Comparison of ENCODE assay signal across 1 cellular context in the genomic region with DNA sequence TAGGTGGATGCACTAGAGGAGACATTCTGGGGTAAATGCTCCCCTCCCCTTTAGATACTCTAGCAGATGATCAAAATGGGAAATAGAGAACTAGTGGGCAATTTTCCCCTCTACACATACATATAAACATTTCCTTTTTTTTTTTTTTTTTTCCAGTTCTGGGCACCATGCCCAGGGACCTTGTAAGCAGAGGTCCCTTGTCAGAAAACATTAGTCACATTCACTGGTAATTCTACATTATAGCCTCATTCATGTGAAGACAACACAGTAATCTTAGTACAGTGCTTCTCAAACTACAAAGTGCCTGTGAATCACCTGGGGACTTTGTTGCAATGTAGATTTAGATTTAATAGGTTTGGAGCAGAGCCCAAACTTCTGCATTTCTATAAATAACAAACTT.
TF ChIP-seq lines count a peak whose summit lies in the region.

No MANE protein-coding gene starts in this region.

TF ChIP-seq in WTC11, 78 proteins besides CTCF, POLR2A, EP300 and RAD21 (continued from another document):
- TF ChIP-seq, protein P1, sequence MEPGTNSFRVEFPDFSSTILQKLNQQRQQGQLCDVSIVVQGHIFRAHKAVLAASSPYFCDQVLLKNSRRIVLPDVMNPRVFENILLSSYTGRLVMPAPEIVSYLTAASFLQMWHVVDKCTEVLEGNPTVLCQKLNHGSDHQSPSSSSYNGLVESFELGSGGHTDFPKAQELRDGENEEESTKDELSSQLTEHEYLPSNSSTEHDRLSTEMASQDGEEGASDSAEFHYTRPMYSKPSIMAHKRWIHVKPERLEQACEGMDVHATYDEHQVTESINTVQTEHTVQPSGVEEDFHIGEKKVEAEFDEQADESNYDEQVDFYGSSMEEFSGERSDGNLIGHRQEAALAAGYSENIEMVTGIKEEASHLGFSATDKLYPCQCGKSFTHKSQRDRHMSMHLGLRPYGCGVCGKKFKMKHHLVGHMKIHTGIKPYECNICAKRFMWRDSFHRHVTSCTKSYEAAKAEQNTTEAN (CRISPR knock-in tag; IDR thresholded peaks at IDR 0.05), result no peak
- TF ChIP-seq, protein P2, sequence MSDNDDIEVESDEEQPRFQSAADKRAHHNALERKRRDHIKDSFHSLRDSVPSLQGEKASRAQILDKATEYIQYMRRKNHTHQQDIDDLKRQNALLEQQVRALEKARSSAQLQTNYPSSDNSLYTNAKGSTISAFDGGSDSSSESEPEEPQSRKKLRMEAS (CRISPR knock-in tag; IDR thresholded peaks at IDR 0.05), result no peak
- TF ChIP-seq, protein P3, sequence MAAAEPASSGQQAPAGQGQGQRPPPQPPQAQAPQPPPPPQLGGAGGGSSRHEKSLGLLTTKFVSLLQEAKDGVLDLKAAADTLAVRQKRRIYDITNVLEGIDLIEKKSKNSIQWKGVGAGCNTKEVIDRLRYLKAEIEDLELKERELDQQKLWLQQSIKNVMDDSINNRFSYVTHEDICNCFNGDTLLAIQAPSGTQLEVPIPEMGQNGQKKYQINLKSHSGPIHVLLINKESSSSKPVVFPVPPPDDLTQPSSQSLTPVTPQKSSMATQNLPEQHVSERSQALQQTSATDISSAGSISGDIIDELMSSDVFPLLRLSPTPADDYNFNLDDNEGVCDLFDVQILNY (CRISPR knock-in tag; IDR thresholded peaks at IDR 0.05), result no peak
